18 cellular contexts compared by ENCODE assay signal in genomic region chr1:167081594-167081993, GRCh38. TPM values are rescaled to one million over a fixed set of nuclear protein-coding genes. Genes with fewer than 3 reads are reported as not detected.
"Had no signal": no experiment of that assay in that cellular context is flagged by ENCODE, and none has a peak within 500 bp of the region (broad histone marks: within the 10 kb centered on the region; RNA-seq: fewer than 3 reads in every experiment).

No MANE protein-coding gene starts in this region.

- ATAC-seq: activated CD4-positive, alpha-beta T cell treated with anti-CD3 and anti-CD28 coated beads for 36 hours; activated T-cell treated with anti-CD3 and anti-CD28 coated beads, Interleukin-2, amount 50 U/mL, for 72 hours; natural killer cell treated with Interleukin-12 subunit alpha and Interleukin-12 subunit beta and Interleukin-15 and Interleukin-18, amount 100 ng/mL, for 72 hours; right cardiac atrium; stimulated activated effector memory CD8-positive, alpha-beta T cell treated with anti-CD3 and anti-CD28 coated beads, Interleukin-12 subunit alpha, Interleukin-12 subunit beta, amount 100 ng/mL, for 72 hours had no signal

- H3K36me3 ChIP-seq: breast epithelium had no signal

- H3K4me1 ChIP-seq: breast epithelium had no signal

- H3K4me3 Mint-ChIP-seq: activated CD4-positive, alpha-beta memory T cell treated with anti-CD3 and anti-CD28 coated beads, Interleukin-2, amount 10 ng/mL, durations not matched to agents 7 days and 5 days; activated CD4-positive, alpha-beta T cell treated with anti-CD3 and anti-CD28 coated beads for 36 hours; activated naive CD8-positive, alpha-beta T cell treated with anti-CD3 and anti-CD28 coated beads, Interleukin-2, amount 10 ng/mL, durations not matched to agents 7 days and 5 days; activated T-cell treated with anti-CD3 and anti-CD28 coated beads, Interleukin-2, amount 50 U/mL, for 72 hours; natural killer cell treated with Interleukin-12 subunit alpha and Interleukin-12 subunit beta and Interleukin-15 and Interleukin-18, amount 100 ng/mL, for 72 hours; stimulated activated effector memory CD8-positive, alpha-beta T cell treated with anti-CD3 and anti-CD28 coated beads, Interleukin-12 subunit alpha, Interleukin-12 subunit beta, amount 100 ng/mL, for 72 hours had no signal

- H3K9me3 ChIP-seq: breast epithelium had no signal

- H3K9me3 Mint-ChIP-seq: activated CD4-positive, alpha-beta memory T cell treated with anti-CD3 and anti-CD28 coated beads, Interleukin-2, amount 10 ng/mL, durations not matched to agents 7 days and 5 days; activated naive CD8-positive, alpha-beta T cell treated with anti-CD3 and anti-CD28 coated beads, Interleukin-2, amount 10 ng/mL, durations not matched to agents 7 days and 5 days; activated T-cell treated with anti-CD3 and anti-CD28 coated beads, Interleukin-2, amount 50 U/mL, for 72 hours; natural killer cell treated with Interleukin-12 subunit alpha and Interleukin-12 subunit beta and Interleukin-15 and Interleukin-18, amount 100 ng/mL, for 72 hours; stimulated activated effector memory CD8-positive, alpha-beta T cell treated with anti-CD3 and anti-CD28 coated beads, Interleukin-12 subunit alpha, Interleukin-12 subunit beta, amount 100 ng/mL, for 72 hours had no signal

- H3K4me2 ChIP-seq: smooth muscle cell had no signal

- DNase-seq: activated CD4-positive, alpha-beta memory T cell treated with anti-CD3 and anti-CD28 coated beads, Interleukin-2, amount 10 ng/mL, durations not matched to agents 7 days and 5 days; activated CD4-positive, alpha-beta T cell treated with anti-CD3 and anti-CD28 coated beads for 36 hours; activated naive CD8-positive, alpha-beta T cell treated with anti-CD3 and anti-CD28 coated beads, Interleukin-2, amount 10 ng/mL, durations not matched to agents 7 days and 5 days; activated T-cell treated with anti-CD3 and anti-CD28 coated beads, Interleukin-2, amount 50 U/mL, for 72 hours; aorta; foreskin melanocyte; head of caudate nucleus; mammary epithelial cell; nucleus accumbens; trophoblast cell had no signal

- H3K27ac ChIP-seq: breast epithelium had no signal

- H3K27me3 Mint-ChIP-seq: activated CD4-positive, alpha-beta T cell treated with anti-CD3 and anti-CD28 coated beads for 36 hours had no signal

- H3K36me3 Mint-ChIP-seq: activated naive CD8-positive, alpha-beta T cell treated with anti-CD3 and anti-CD28 coated beads, Interleukin-2, amount 10 ng/mL, durations not matched to agents 7 days and 5 days; natural killer cell treated with Interleukin-12 subunit alpha and Interleukin-12 subunit beta and Interleukin-15 and Interleukin-18, amount 100 ng/mL, for 72 hours; stimulated activated effector memory CD8-positive, alpha-beta T cell treated with anti-CD3 and anti-CD28 coated beads, Interleukin-12 subunit alpha, Interleukin-12 subunit beta, amount 100 ng/mL, for 72 hours had no signal

- H3K27ac Mint-ChIP-seq: activated CD4-positive, alpha-beta memory T cell treated with anti-CD3 and anti-CD28 coated beads, Interleukin-2, amount 10 ng/mL, durations not matched to agents 7 days and 5 days; activated CD4-positive, alpha-beta T cell treated with anti-CD3 and anti-CD28 coated beads for 36 hours; activated naive CD8-positive, alpha-beta T cell treated with anti-CD3 and anti-CD28 coated beads, Interleukin-2, amount 10 ng/mL, durations not matched to agents 7 days and 5 days; natural killer cell treated with Interleukin-12 subunit alpha and Interleukin-12 subunit beta and Interleukin-15 and Interleukin-18, amount 100 ng/mL, for 72 hours; stimulated activated effector memory CD8-positive, alpha-beta T cell treated with anti-CD3 and anti-CD28 coated beads, Interleukin-12 subunit alpha, Interleukin-12 subunit beta, amount 100 ng/mL, for 72 hours had no signal

- H3K4me3 ChIP-seq: breast epithelium, smooth muscle cell had no signal

RNA-seq across cellular contexts. Expression of gene GPA33, which starts 8.6 kb away (rescaled TPM):
- total RNA-seq: aorta; endothelial cell of umbilical vein; mammary epithelial cell; natural killer cell treated with Interleukin-12 subunit alpha and Interleukin-12 subunit beta and Interleukin-15 and Interleukin-18, amount 100 ng/mL, for 72 hours; posterior vena cava; smooth muscle cell had no signal

RNA-seq across cellular contexts. Expression of gene STYXL2, which starts 12.3 kb away (rescaled TPM):
- total RNA-seq: activated CD4-positive, alpha-beta memory T cell treated with anti-CD3 and anti-CD28 coated beads, Interleukin-2, amount 10 ng/mL, durations not matched to agents 7 days and 5 days; activated CD4-positive, alpha-beta T cell treated with anti-CD3 and anti-CD28 coated beads for 36 hours; activated naive CD8-positive, alpha-beta T cell treated with anti-CD3 and anti-CD28 coated beads, Interleukin-2, amount 10 ng/mL, durations not matched to agents 7 days and 5 days; endothelial cell of umbilical vein; mammary epithelial cell; mononuclear cell; natural killer cell treated with Interleukin-12 subunit alpha and Interleukin-12 subunit beta and Interleukin-15 and Interleukin-18, amount 100 ng/mL, for 72 hours had no signal
